In the genomic region with DNA sequence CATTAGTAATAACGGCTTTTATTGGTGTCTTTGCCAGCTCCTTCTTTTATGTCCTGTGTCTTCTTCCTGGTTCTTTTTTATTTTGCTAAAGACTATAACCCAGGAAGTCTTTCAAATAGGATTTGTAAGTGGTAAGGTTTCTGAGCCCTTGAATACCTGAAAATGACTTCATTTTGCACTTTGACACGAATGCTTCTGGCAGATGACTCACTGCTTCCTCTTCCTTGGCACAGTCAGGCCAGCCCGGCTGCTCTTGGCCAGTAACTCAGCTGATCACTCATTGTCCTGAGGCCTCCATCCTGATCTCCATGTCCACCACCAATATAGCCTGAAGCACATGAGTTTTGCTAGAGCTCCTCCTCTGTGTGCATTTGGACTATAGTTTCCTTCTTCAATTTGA, we compare ENCODE assay signal across 11 cellular contexts. TPM values are rescaled to one million over a fixed set of nuclear protein-coding genes. Genes with fewer than 3 reads are reported as not detected.
DNase-seq lines count a peak whose midpoint lies in the region; FAIRE-seq and TF ChIP-seq lines count a peak whose summit lies in the region.
"Had no signal": no experiment of that assay in that cellular context is flagged by ENCODE, and none has a peak within 500 bp of the region (broad histone marks: within the 10 kb centered on the region; RNA-seq: fewer than 3 reads in every experiment).

No MANE protein-coding gene starts in this region.

- no peaks in the 10 kb centered on the region for H3K27me3 Mint-ChIP-seq in astrocyte (ENCODE audit: low read depth, unreplicated experiment)
- H3K27me3 Mint-ChIP-seq in CD8-positive, alpha-beta memory T cell: peaks cover 8 to 23% of the 10 kb centered on the region in 2 donors

- peak; percentile 41 for DNase-seq in SIG-M5 treated with dmso at 0.1 percent for 504 hours (lab: John Stamatoyannopoulos, UW; ENCODE audit: unreplicated experiment)
- DNase-seq in SIG-M5 (lab: John Stamatoyannopoulos, UW): no peak
- peak; percentile 80 for DNase-seq in astrocyte (ENCODE audit: low read depth)
- DNase-seq in islet precursor cell: peak; percentile 86
- DNase-seq in ureter (ENCODE audit: low spot score): peak; percentile 67
- DNase-seq in activated CD4-positive, alpha-beta T cell treated with anti-CD3 and anti-CD28 coated beads for 4 hours: no peak
- DNase-seq in CD8-positive, alpha-beta memory T cell: no peak
- DNase-seq in NCI-H82 (lab: John Stamatoyannopoulos, UW): no peak

- H3K4me3 Mint-ChIP-seq in astrocyte (ENCODE audit: unreplicated experiment): no peak overlapping the region
- no peak overlapping the region for H3K4me3 Mint-ChIP-seq in CD8-positive, alpha-beta memory T cell

- H4K20me1 ChIP-seq in astrocyte (ENCODE audit: insufficient read depth, low read length): no peaks in the 10 kb centered on the region

- no peak overlapping the region for H3K9ac ChIP-seq in astrocyte (ENCODE audit: low read length)

- no peak overlapping the region for H2AFZ ChIP-seq in astrocyte (ENCODE audit: low read depth, low read length)

- FAIRE-seq in astrocyte (lab: Jason Lieb, UNC): peak; percentile 56

- H3K4me1 Mint-ChIP-seq in astrocyte (ENCODE audit: low read depth, unreplicated experiment): peaks cover 11% of the 10 kb centered on the region
- H3K4me1 Mint-ChIP-seq in CD8-positive, alpha-beta memory T cell: no peaks in the 10 kb centered on the region
- H3K4me1 Mint-ChIP-seq: IgD-negative memory B cell had no signal

- H3K27ac ChIP-seq in astrocyte (ENCODE audit: low read depth, low read length): peak overlapping the region; percentile 35
- H3K27ac ChIP-seq in CD8-positive, alpha-beta memory T cell (ENCODE audit: low read depth, low read length): no peak overlapping the region
- H3K27ac ChIP-seq: neutrophil had no signal

- H3K4me3 ChIP-seq in astrocyte (ENCODE audit: insufficient read depth, low read depth, low read length): no peak overlapping the region
- H3K4me3 ChIP-seq in CD8-positive, alpha-beta memory T cell (ENCODE audit: low read length): no peak overlapping the region

- H3K27ac Mint-ChIP-seq in astrocyte (ENCODE audit: unreplicated experiment): peak overlapping the region; percentile 37
- H3K27ac Mint-ChIP-seq in CD8-positive, alpha-beta memory T cell: no peak overlapping the region
- H3K27ac Mint-ChIP-seq: IgD-negative memory B cell had no signal

- H3K4me1 ChIP-seq in astrocyte (ENCODE audit: insufficient read depth, low read length): peaks cover 7% of the 10 kb centered on the region
- no peaks in the 10 kb centered on the region for H3K4me1 ChIP-seq in CD8-positive, alpha-beta memory T cell (ENCODE audit: insufficient read depth, low read length)

- CTCF ChIA-PET in CD8-positive, alpha-beta memory T cell (lab: Charles Lee): no interaction called here

- POLR2A ChIA-PET in CD8-positive, alpha-beta memory T cell (lab: Charles Lee): no interaction called here

- H3K9me3 Mint-ChIP-seq in astrocyte (ENCODE audit: unreplicated experiment): peaks cover 2% of the 10 kb centered on the region
- peaks cover 8 to 19% (median 12%) of the 10 kb centered on the region in 5 donors for H3K9me3 Mint-ChIP-seq in CD8-positive, alpha-beta memory T cell

- H3K36me3 ChIP-seq in astrocyte (ENCODE audit: insufficient read depth, low read length): peaks cover 3% of the 10 kb centered on the region
- no peaks in the 10 kb centered on the region for H3K36me3 ChIP-seq in CD8-positive, alpha-beta memory T cell (ENCODE audit: insufficient read depth, low read length)
- H3K36me3 ChIP-seq: neutrophil had no signal

- peak overlapping the region; percentile 16 for H3K4me2 ChIP-seq in astrocyte (ENCODE audit: low read length)

- H3K27me3 ChIP-seq in astrocyte (ENCODE audit: insufficient read depth, low read length): no peaks in the 10 kb centered on the region
- no peaks in the 10 kb centered on the region for H3K27me3 ChIP-seq in CD8-positive, alpha-beta memory T cell (ENCODE audit: insufficient read depth, low read length, poor library complexity, severe bottlenecking)
- H3K27me3 ChIP-seq: neutrophil had no signal

- H3K79me2 ChIP-seq in astrocyte (ENCODE audit: insufficient read depth, low read length): no peaks in the 10 kb centered on the region

- H3K36me3 Mint-ChIP-seq in astrocyte (ENCODE audit: low read depth, unreplicated experiment): no peaks in the 10 kb centered on the region
- H3K36me3 Mint-ChIP-seq in CD8-positive, alpha-beta memory T cell: no peaks in the 10 kb centered on the region
- H3K36me3 Mint-ChIP-seq: IgD-negative memory B cell had no signal

- TF ChIP-seq CTCF in astrocyte (IDR thresholded peaks at IDR 0.05; ENCODE audit: insufficient read depth, low read depth, low read length): no peak

- peaks cover 4% of the 10 kb centered on the region for H3K9me3 ChIP-seq in astrocyte (ENCODE audit: insufficient read depth, low read depth, low read length)
- H3K9me3 ChIP-seq in CD8-positive, alpha-beta memory T cell (ENCODE audit: low read length): no peaks in the 10 kb centered on the region

RNA-seq across cellular contexts. Expression of a gene that starts 48.7 kb away (rescaled TPM):
- not detected in 2 replicates for total RNA-seq in astrocyte
- total RNA-seq in ureter: 0.23 TPM
- not detected for total RNA-seq in CD8-positive, alpha-beta memory T cell
- polyA plus RNA-seq in CD8-positive, alpha-beta memory T cell: not detected
- total RNA-seq: A673 had no signal

Comparison
In these comparisons a context has a peak if more than half of its experiments do, and no peak if none do; other contexts are left out.
1. DNase-seq: peak in SIG-M5 treated with dmso at 0.1 percent for 504 hours (single experiment), astrocyte (single experiment), islet precursor cell (single experiment) and ureter (single experiment); none in SIG-M5 (single experiment), activated CD4-positive, alpha-beta T cell treated with anti-CD3 and anti-CD28 coated beads for 4 hours (0 of 2), CD8-positive, alpha-beta memory T cell (0 of 5) and NCI-H82 (single experiment).